ENCODE assay signal across 8 cellular contexts in the genomic region with DNA sequence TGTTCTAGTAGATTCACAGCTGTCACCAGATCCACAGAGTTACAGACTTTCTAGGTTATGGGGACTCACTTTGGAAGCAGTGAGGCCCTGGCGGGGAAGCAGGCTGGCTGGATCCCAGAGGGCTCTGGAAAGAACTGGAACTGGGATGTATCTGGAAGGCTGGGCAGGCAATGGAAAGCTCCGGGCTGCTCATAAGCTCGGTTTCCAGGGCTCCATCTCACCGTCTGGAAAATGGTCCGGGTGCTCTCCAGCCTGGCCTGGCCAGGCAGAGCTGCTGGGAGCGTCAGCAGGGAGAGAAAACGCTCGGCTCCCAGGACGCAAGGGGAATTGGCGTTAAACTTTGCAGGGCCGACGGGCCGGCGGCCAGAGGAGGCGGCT. TPM values are rescaled to one million over a fixed set of nuclear protein-coding genes. Genes with fewer than 3 reads are reported as not detected.
A peak's percentile ranks its signal among the peaks of the same experiment; 100 is the strongest.
DNase-seq lines count a peak whose midpoint lies in the region; ATAC-seq, FAIRE-seq and TF ChIP-seq lines count a peak whose summit lies in the region.
"Had no signal": no experiment of that assay in that cellular context is flagged by ENCODE, and none has a peak within 500 bp of the region (broad histone marks: within the 10 kb centered on the region; RNA-seq: fewer than 3 reads in every experiment).

No MANE protein-coding gene starts in this region.

- H3K36me3 ChIP-seq in astrocyte (ENCODE audit: insufficient read depth, low read length) = no peaks in the 10 kb centered on the region
- no peaks in the 10 kb centered on the region for H3K36me3 ChIP-seq in lower lobe of right lung

- no peak for FAIRE-seq in astrocyte (lab: Jason Lieb, UNC)

- no peaks in the 10 kb centered on the region for H3K4me1 ChIP-seq in astrocyte (ENCODE audit: insufficient read depth, low read length)
- H3K4me1 ChIP-seq in lower lobe of right lung = peaks cover 4% of the 10 kb centered on the region

- H3K79me2 ChIP-seq in astrocyte (ENCODE audit: insufficient read depth, low read length) = no peaks in the 10 kb centered on the region

- no peak for TF ChIP-seq CTCF in astrocyte (IDR thresholded peaks at IDR 0.05; ENCODE audit: insufficient read depth, low read depth, low read length)
- TF ChIP-seq CTCF in lower lobe of right lung (IDR thresholded peaks at IDR 0.05) = no peak

- peak overlapping the region; percentile 82 for H3K4me3 Mint-ChIP-seq in astrocyte (ENCODE audit: unreplicated experiment)
- peak overlapping the region; percentile 54 to 68 for H3K4me3 Mint-ChIP-seq in stimulated activated naive B cell treated with anti-CD40 and anti-IgM and Interleukin-4, amounts not matched to agents 10 μg/mL and 1 μg/mL and 100 μg/mL, for 72 hours

- H3K27me3 Mint-ChIP-seq in astrocyte (ENCODE audit: low read depth, unreplicated experiment) = peaks cover 88% of the 10 kb centered on the region
- H3K27me3 Mint-ChIP-seq in stimulated activated naive B cell treated with anti-CD40 and anti-IgM and Interleukin-4, amounts not matched to agents 10 μg/mL and 1 μg/mL and 100 μg/mL, for 72 hours = peaks cover 64 to 86% of the 10 kb centered on the region in 2 donors

- H3K4me2 ChIP-seq in astrocyte (ENCODE audit: low read length) = peak overlapping the region; percentile 60

- DNase-seq in NCI-H1092 (lab: John Stamatoyannopoulos, UW) (peak; percentile 73), astrocyte (ENCODE audit: low read depth) (no peak), lower lobe of right lung (no peak)
- no peak for DNase-seq in stimulated activated naive B cell treated with anti-CD40 and anti-IgM and Interleukin-4, amounts not matched to agents 10 μg/mL and 1 μg/mL and 100 μg/mL, for 72 hours
- no peak for DNase-seq in stimulated activated CD4-positive, alpha-beta T cell treated with anti-CD3 and anti-CD28 coated beads, Interleukin-2, amount 100 ng/mL, for 48 hours

- no peak overlapping the region for H2AFZ ChIP-seq in astrocyte (ENCODE audit: low read depth, low read length)

- no peaks in the 10 kb centered on the region for H3K9me3 Mint-ChIP-seq in astrocyte (ENCODE audit: unreplicated experiment)
- H3K9me3 Mint-ChIP-seq in stimulated activated naive B cell treated with anti-CD40 and anti-IgM and Interleukin-4, amounts not matched to agents 10 μg/mL and 1 μg/mL and 100 μg/mL, for 72 hours = peaks cover 0 to 1% of the 10 kb centered on the region in 2 donors

- peaks cover 1% of the 10 kb centered on the region for H3K36me3 Mint-ChIP-seq in astrocyte (ENCODE audit: low read depth, unreplicated experiment)
- no peaks in the 10 kb centered on the region for H3K36me3 Mint-ChIP-seq in stimulated activated naive B cell treated with anti-CD40 and anti-IgM and Interleukin-4, amounts not matched to agents 10 μg/mL and 1 μg/mL and 100 μg/mL, for 72 hours

- H3K27ac ChIP-seq in astrocyte (ENCODE audit: low read depth, low read length) (no peak overlapping the region), lower lobe of right lung (no peak overlapping the region)
- H3K27ac ChIP-seq: epithelial cell of prostate had no signal

- H3K4me3 ChIP-seq in astrocyte (ENCODE audit: insufficient read depth, low read depth, low read length) = no peak overlapping the region
- H3K4me3 ChIP-seq in lower lobe of right lung = peak overlapping the region; percentile 40

- no peaks in the 10 kb centered on the region for H4K20me1 ChIP-seq in astrocyte (ENCODE audit: insufficient read depth, low read length)

- H3K27ac Mint-ChIP-seq in astrocyte (ENCODE audit: unreplicated experiment) = no peak overlapping the region
- no peak overlapping the region for H3K27ac Mint-ChIP-seq in stimulated activated naive B cell treated with anti-CD40 and anti-IgM and Interleukin-4, amounts not matched to agents 10 μg/mL and 1 μg/mL and 100 μg/mL, for 72 hours

- no peak overlapping the region for H3K9ac ChIP-seq in astrocyte (ENCODE audit: low read length)

- H3K9me3 ChIP-seq in astrocyte (ENCODE audit: insufficient read depth, low read depth, low read length) (no peaks in the 10 kb centered on the region), lower lobe of right lung (no peaks in the 10 kb centered on the region)

- no peaks in the 10 kb centered on the region for H3K4me1 Mint-ChIP-seq in astrocyte (ENCODE audit: low read depth, unreplicated experiment)
- H3K4me1 Mint-ChIP-seq in stimulated activated naive B cell treated with anti-CD40 and anti-IgM and Interleukin-4, amounts not matched to agents 10 μg/mL and 1 μg/mL and 100 μg/mL, for 72 hours = peaks cover 6 to 23% of the 10 kb centered on the region in 2 donors

- ATAC-seq in lower lobe of right lung (peak in 1 of 2 donors; percentile 10), GM19455 (IDR thresholded peaks at IDR 0.05; ENCODE audit: unreplicated experiment) (no peak), HG03460 (IDR thresholded peaks at IDR 0.05; ENCODE audit: unreplicated experiment) (no peak)
- ATAC-seq in stimulated activated naive B cell treated with anti-CD40 and anti-IgM and Interleukin-4, amounts not matched to agents 10 μg/mL and 1 μg/mL and 100 μg/mL, for 72 hours (replicated peaks) = no peak

- intact Hi-C loops in lower lobe of right lung (cut with DNase I) = no loop called here

- peaks cover 31% of the 10 kb centered on the region for H3K27me3 ChIP-seq in astrocyte (ENCODE audit: insufficient read depth, low read length)
- H3K27me3 ChIP-seq in lower lobe of right lung (ENCODE audit: low read depth) = peaks cover 66% of the 10 kb centered on the region

RNA-seq across cellular contexts. Expression of a gene that starts 0.3 kb away (rescaled TPM):
- total RNA-seq in astrocyte (2.2 and 2.3 TPM in 2 replicates), lower lobe of right lung (0.24 TPM)
